In the genomic region with DNA sequence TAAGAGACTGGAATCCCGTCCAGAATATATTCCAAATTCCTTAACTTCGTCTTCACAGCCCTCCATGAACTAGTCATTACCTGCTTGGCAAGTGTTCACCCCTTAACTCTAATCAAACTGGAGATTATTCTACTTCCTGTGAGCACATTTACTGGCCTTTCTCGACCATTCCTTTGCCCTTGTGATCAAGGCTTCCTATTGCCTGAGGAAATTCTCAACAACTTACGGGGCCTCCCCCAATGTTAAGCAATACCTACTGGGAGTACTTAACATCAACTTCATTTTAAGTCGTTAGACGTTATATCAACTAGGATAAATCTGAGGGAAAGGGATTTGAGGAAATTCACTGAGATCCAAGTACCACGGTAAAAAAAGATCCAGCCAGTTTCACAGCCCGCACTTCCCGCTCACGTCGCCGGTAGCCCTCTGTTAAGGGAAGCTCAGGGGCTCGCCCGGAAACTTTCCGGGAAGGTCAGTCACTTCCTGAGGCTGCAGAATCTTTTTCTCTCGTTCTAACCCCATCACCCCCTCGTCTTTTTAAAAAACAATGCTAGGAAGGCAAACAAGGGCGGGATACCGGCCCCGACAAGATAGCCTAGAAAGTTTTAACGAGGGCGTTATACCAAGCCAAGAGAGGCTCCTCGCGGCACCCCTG, we compare ENCODE assay signal across 8 cellular contexts. TPM values are rescaled to one million over a fixed set of nuclear protein-coding genes. Genes with fewer than 3 reads are reported as not detected.
DNase-seq lines count a peak whose midpoint lies in the region; ATAC-seq, FAIRE-seq and TF ChIP-seq lines count a peak whose summit lies in the region.

No MANE protein-coding gene starts in this region.

- no peak for TF ChIP-seq POLR2A in lower leg skin (IDR thresholded peaks at IDR 0.05)
- TF ChIP-seq POLR2A in thyroid gland (IDR thresholded peaks at IDR 0.05): no peak

- no peaks in the 10 kb centered on the region for H3K9me3 Mint-ChIP-seq in activated CD8-positive, alpha-beta memory T cell treated with anti-CD3 and anti-CD28 coated beads, Interleukin-2, amount 10 ng/mL, durations not matched to agents 7 days and 5 days (ENCODE audit: low read depth)

- CTCF ChIA-PET in activated CD8-positive, alpha-beta memory T cell treated with anti-CD3 and anti-CD28 coated beads, Interleukin-2, amount 10 ng/mL, durations not matched to agents 7 days and 5 days (lab: Charles Lee): interaction anchor here (1.2 to 1.8 kb wide), 2 partner anchors 33 to 118 kb away, joined by 3 to 4 read pairs; no protein-coding TSS in a partner anchor
- CTCF ChIA-PET in HEK293T (lab: Yijun Ruan, JAX): no interaction called here

- H3K4me1 Mint-ChIP-seq in activated CD8-positive, alpha-beta memory T cell treated with anti-CD3 and anti-CD28 coated beads, Interleukin-2, amount 10 ng/mL, durations not matched to agents 7 days and 5 days: peaks cover 49% of the 10 kb centered on the region

- peak overlapping the region; percentile 84 to 96 (median 96) for H3K27ac ChIP-seq in thyroid gland

- no peak for ATAC-seq in activated CD8-positive, alpha-beta memory T cell treated with anti-CD3 and anti-CD28 coated beads, Interleukin-2, amount 10 ng/mL, durations not matched to agents 7 days and 5 days
- no peak for ATAC-seq in GM18858 (IDR thresholded peaks at IDR 0.05; ENCODE audit: unreplicated experiment)

- DNase-seq in activated CD8-positive, alpha-beta memory T cell treated with anti-CD3 and anti-CD28 coated beads, Interleukin-2, amount 10 ng/mL, durations not matched to agents 7 days and 5 days: peak; percentile 43
- no peak for DNase-seq in activated CD8-positive, alpha-beta memory T cell treated with anti-CD3 and anti-CD28 coated beads, Interleukin-2, amount 50 U/mL, for 48 hours
- peak; percentile 41 for DNase-seq in NOMO-1 treated with DMSO at 0.1 percent for 48 hours (lab: John Stamatoyannopoulos, UW; ENCODE audit: unreplicated experiment)
- DNase-seq in bronchial epithelial cell (ENCODE audit: low read depth): peak; percentile 82
- no peak for DNase-seq in lower leg skin (ENCODE audit: low spot score in 2 of 2)
- peak; percentile 10 to 25 for DNase-seq in thyroid gland
- no peak for DNase-seq in HEK293T (ENCODE audit: extremely low spot score)

- intact Hi-C loops in lower leg skin (cut with DNase I; ENCODE audit: low total_unique reads) (no loop called here), thyroid gland (cut with DNase I) (loop anchor here (10.0 kb wide), 2 partner anchors 306 to 436 kb away; partner anchors contain the start of gene NECAB3)

- 0 to 1% methylated on average over 24 of the region's 24 CpGs for WGBS in lower leg skin, 2 donors
- 0 to 1% methylated on average over 19 to 24 of the region's 24 CpGs for WGBS in thyroid gland, 2 donors

- H3K36me3 ChIP-seq in bronchial epithelial cell (ENCODE audit: control insufficient read depth, insufficient read depth, low read length) (peaks cover 5% of the 10 kb centered on the region), thyroid gland (no peaks in the 10 kb centered on the region)

- TF ChIP-seq CTCF in bronchial epithelial cell (IDR thresholded peaks at IDR 0.05; ENCODE audit: insufficient read depth, low read length, severe bottlenecking): no peak
- TF ChIP-seq CTCF in lower leg skin (IDR thresholded peaks at IDR 0.05): no peak
- TF ChIP-seq CTCF in thyroid gland (IDR thresholded peaks at IDR 0.05): no peak

- peak overlapping the region; percentile 98 for H3K27ac Mint-ChIP-seq in activated CD8-positive, alpha-beta memory T cell treated with anti-CD3 and anti-CD28 coated beads, Interleukin-2, amount 10 ng/mL, durations not matched to agents 7 days and 5 days

- H3K27me3 ChIP-seq in bronchial epithelial cell (ENCODE audit: control insufficient read depth, insufficient read depth, low read length): no peaks in the 10 kb centered on the region
- H3K27me3 ChIP-seq in thyroid gland: no peaks in the 10 kb centered on the region

- H3K4me3 ChIP-seq in bronchial epithelial cell (ENCODE audit: low read depth, low read length) (peak overlapping the region; percentile 100), lower leg skin (ENCODE audit: low read depth, poor library complexity, severe bottlenecking) (peak overlapping the region; percentile 93), thyroid gland (replicated peaks in 1 of 3) (peak overlapping the region; percentile 64 to 99 (median 69))

- H3K4me3 Mint-ChIP-seq in activated CD8-positive, alpha-beta memory T cell treated with anti-CD3 and anti-CD28 coated beads, Interleukin-2, amount 10 ng/mL, durations not matched to agents 7 days and 5 days: peak overlapping the region; percentile 95

- peaks cover 40% of the 10 kb centered on the region for H3K36me3 Mint-ChIP-seq in activated CD8-positive, alpha-beta memory T cell treated with anti-CD3 and anti-CD28 coated beads, Interleukin-2, amount 10 ng/mL, durations not matched to agents 7 days and 5 days

- no peaks in the 10 kb centered on the region for H3K27me3 Mint-ChIP-seq in activated CD8-positive, alpha-beta memory T cell treated with anti-CD3 and anti-CD28 coated beads, Interleukin-2, amount 10 ng/mL, durations not matched to agents 7 days and 5 days

- POLR2A ChIA-PET in HEK293T (lab: Yijun Ruan, JAX): interaction anchor here (1.7 to 2.6 kb wide), 7 partner anchors 8 to 34 kb away, joined by 6 to 27 read pairs (median 18); no protein-coding TSS in a partner anchor

- peaks cover 12 to 21% of the 10 kb centered on the region in 2 donors for H3K4me1 ChIP-seq in thyroid gland

- H3K9me3 ChIP-seq in thyroid gland: no peaks in the 10 kb centered on the region

- FAIRE-seq in bronchial epithelial cell (lab: Jason Lieb, UNC): no peak

TF ChIP-seq in HEK293T, 16 proteins besides CTCF, POLR2A, EP300 and RAD21:
- TF ChIP-seq SP1 (IDR thresholded peaks at IDR 0.05) (no peak), BHLHE40 (IDR thresholded peaks at IDR 0.05; ENCODE audit: borderline replicate concordance) (no peak), FOXK2 (IDR thresholded peaks at IDR 0.05) (no peak), ARNT (IDR thresholded peaks at IDR 0.05) (no peak), HDGF (IDR thresholded peaks at IDR 0.05; ENCODE audit: borderline replicate concordance) (no peak), FOXM1 (IDR thresholded peaks at IDR 0.05; ENCODE audit: borderline replicate concordance) (no peak), ZNF384 (IDR thresholded peaks at IDR 0.05) (no peak), L3MBTL2 (conservative IDR thresholded peaks at IDR 0.05) (no peak), LEF1 (IDR thresholded peaks at IDR 0.05; ENCODE audit: borderline replicate concordance) (no peak), ELF4 (IDR thresholded peaks at IDR 0.05) (no peak), NFRKB (IDR thresholded peaks at IDR 0.05) (no peak), FOXA1 (IDR thresholded peaks at IDR 0.05) (no peak), SUZ12 (IDR thresholded peaks at IDR 0.05) (no peak), CTBP1 (IDR thresholded peaks at IDR 0.05; ENCODE audit: borderline replicate concordance) (no peak), TARDBP (IDR thresholded peaks at IDR 0.05) (no peak)
- TF ChIP-seq, protein P1, sequence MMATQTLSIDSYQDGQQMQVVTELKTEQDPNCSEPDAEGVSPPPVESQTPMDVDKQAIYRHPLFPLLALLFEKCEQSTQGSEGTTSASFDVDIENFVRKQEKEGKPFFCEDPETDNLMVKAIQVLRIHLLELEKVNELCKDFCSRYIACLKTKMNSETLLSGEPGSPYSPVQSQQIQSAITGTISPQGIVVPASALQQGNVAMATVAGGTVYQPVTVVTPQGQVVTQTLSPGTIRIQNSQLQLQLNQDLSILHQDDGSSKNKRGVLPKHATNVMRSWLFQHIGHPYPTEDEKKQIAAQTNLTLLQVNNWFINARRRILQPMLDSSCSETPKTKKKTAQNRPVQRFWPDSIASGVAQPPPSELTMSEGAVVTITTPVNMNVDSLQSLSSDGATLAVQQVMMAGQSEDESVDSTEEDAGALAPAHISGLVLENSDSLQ (IDR thresholded peaks at IDR 0.05): no peak
TF ChIP-seq in HEK293T: peak in this region for 0.

RNA-seq across cellular contexts. Expression of gene EIF2S2, which starts 0.9 kb away (rescaled TPM):
- total RNA-seq in activated CD8-positive, alpha-beta memory T cell treated with anti-CD3 and anti-CD28 coated beads, Interleukin-2, amount 10 ng/mL, durations not matched to agents 7 days and 5 days: 100 to 1,000 TPM in 1 of 2 experiments, 10 to 100 TPM in 1; 87.7 to 106 TPM
- total RNA-seq in bronchial epithelial cell (129 and 171 TPM in 2 replicates), lower leg skin (10 to 100 TPM; 28.7 to 46.9 (median 41.7) TPM), thyroid gland (10 to 100 TPM; 34.1 to 50.5 (median 42.6) TPM)

Comparison
In these comparisons a context has a peak if more than half of its experiments do, and no peak if none do; other contexts are left out.
1. DNase-seq: peak in activated CD8-positive, alpha-beta memory T cell treated with anti-CD3 and anti-CD28 coated beads, Interleukin-2, amount 10 ng/mL, durations not matched to agents 7 days and 5 days (single experiment), NOMO-1 treated with DMSO at 0.1 percent for 48 hours (single experiment), bronchial epithelial cell (single experiment) and thyroid gland (2 of 2); none in activated CD8-positive, alpha-beta memory T cell treated with anti-CD3 and anti-CD28 coated beads, Interleukin-2, amount 50 U/mL, for 48 hours (single experiment), lower leg skin (0 of 2) and HEK293T (single experiment).
2. Peak in every context shown above with its lines, with median percentiles within 50 percentile points of each other: H3K4me3 ChIP-seq.